Comparison of ENCODE assay signal across 8 cellular contexts in genomic region chr11:62839050-62840015, GRCh38. TPM values are rescaled to one million over a fixed set of nuclear protein-coding genes. Genes with fewer than 3 reads are reported as not detected.
DNase-seq lines count a peak whose midpoint lies in the region; ATAC-seq and TF ChIP-seq lines count a peak whose summit lies in the region.

WDR74 (minus strand) TSS chr11:62839590; CDS start chr11:62839570, 20 bp downstream.

- no peaks in the 10 kb centered on the region for H3K9me3 ChIP-seq in T-helper 17 cell (ENCODE audit: control insufficient read depth, low read length, poor library complexity, severe bottlenecking)
- H3K9me3 ChIP-seq in right atrium auricular region: no peaks in the 10 kb centered on the region
- H3K9me3 ChIP-seq in uterus: no peaks in the 10 kb centered on the region

- H3K4me1 ChIP-seq in right atrium auricular region (peaks cover 0 to 26% of the 10 kb centered on the region in 2 donors), uterus (peaks cover 0 to 8% of the 10 kb centered on the region in 2 donors)

- H3K27ac Mint-ChIP-seq in T-helper 17 cell: no peak within 1 kb of the TSS

- H3K27me3 Mint-ChIP-seq in T-helper 17 cell: no peaks in the 10 kb centered on the region

- DNase-seq in NCI-H187 (lab: John Stamatoyannopoulos, UW) (peak; percentile 76), T-helper 17 cell (peak; percentile 75 to 82 (median 80)), right atrium auricular region (ENCODE audit: low spot score) (peak; percentile 94), putamen (ENCODE audit: low spot score) (peak; percentile 96), uterus (peak; percentile 91 to 92)

- peaks cover 16% of the 10 kb centered on the region for H3K36me3 ChIP-seq in right atrium auricular region
- no peaks in the 10 kb centered on the region for H3K36me3 ChIP-seq in uterus

- peaks cover 28% of the 10 kb centered on the region for H3K4me1 Mint-ChIP-seq in T-helper 17 cell

- peak within 1 kb of the TSS; percentile 97 for H3K27ac ChIP-seq in angular gyrus (ENCODE audit: low read depth, low read length)
- H3K27ac ChIP-seq in right atrium auricular region: peak within 1 kb of the TSS; percentile 96 to 97
- H3K27ac ChIP-seq in uterus: peak within 1 kb of the TSS; percentile 99 to 100

- TF ChIP-seq POLR2A in GM15510 (IDR thresholded peaks at IDR 0.05; ENCODE audit: borderline replicate concordance, extremely low read depth, insufficient read length) (peak; percentile 92), uterus (IDR thresholded peaks at IDR 0.05) (peak; percentile 86 to 90)

- ATAC-seq in HG02885 (IDR thresholded peaks at IDR 0.05; ENCODE audit: poor library complexity, unreplicated experiment) (peak; percentile 55), T-helper 17 cell (peak; percentile 53)

- H3K36me3 Mint-ChIP-seq in T-helper 17 cell (ENCODE audit: low read depth): peaks cover 7% of the 10 kb centered on the region

- H3K27me3 ChIP-seq in right atrium auricular region (no peaks in the 10 kb centered on the region), uterus (no peaks in the 10 kb centered on the region)

- intact Hi-C loops in uterus (cut with DNase I; ENCODE audit: low total_unique reads): no loop called here

- no peak for TF ChIP-seq CTCF in right atrium auricular region (IDR thresholded peaks at IDR 0.05)
- TF ChIP-seq CTCF in uterus (IDR thresholded peaks at IDR 0.05): no peak

- H3K4me3 ChIP-seq in right atrium auricular region (peak within 1 kb of the TSS; percentile 69 to 94), uterus (peak within 1 kb of the TSS; percentile 84 to 100)

- no peak within 1 kb of the TSS for H3K4me3 Mint-ChIP-seq in T-helper 17 cell

RNA-seq across cellular contexts. Expression of gene WDR74, which starts in this region (rescaled TPM):
- total RNA-seq in T-helper 17 cell: 100 to 1,000 TPM; 146 to 163 TPM
- total RNA-seq in right atrium auricular region: 10 to 100 TPM; 17.8 to 26.8 TPM
- 10 to 100 TPM in 3 of 4 donors, 1 to 10 TPM in 1; 10.0 to 66.0 (median 35.0) TPM for total RNA-seq in uterus

Comparison
In these comparisons a context has a peak if more than half of its experiments do, and no peak if none do; other contexts are left out.
1. Peak in every context shown above with its lines: DNase-seq, ATAC-seq, H3K4me3 ChIP-seq and H3K27ac ChIP-seq.